1 cellular context compared by ENCODE assay signal in genomic region chr4:110196206-110196870, GRCh38.
TF ChIP-seq lines count a peak whose summit lies in the region.

No MANE protein-coding gene starts in this region.

TF ChIP-seq in WTC11, 78 proteins besides CTCF, POLR2A, EP300 and RAD21 (continued from another document):
- TF ChIP-seq, protein P1, sequence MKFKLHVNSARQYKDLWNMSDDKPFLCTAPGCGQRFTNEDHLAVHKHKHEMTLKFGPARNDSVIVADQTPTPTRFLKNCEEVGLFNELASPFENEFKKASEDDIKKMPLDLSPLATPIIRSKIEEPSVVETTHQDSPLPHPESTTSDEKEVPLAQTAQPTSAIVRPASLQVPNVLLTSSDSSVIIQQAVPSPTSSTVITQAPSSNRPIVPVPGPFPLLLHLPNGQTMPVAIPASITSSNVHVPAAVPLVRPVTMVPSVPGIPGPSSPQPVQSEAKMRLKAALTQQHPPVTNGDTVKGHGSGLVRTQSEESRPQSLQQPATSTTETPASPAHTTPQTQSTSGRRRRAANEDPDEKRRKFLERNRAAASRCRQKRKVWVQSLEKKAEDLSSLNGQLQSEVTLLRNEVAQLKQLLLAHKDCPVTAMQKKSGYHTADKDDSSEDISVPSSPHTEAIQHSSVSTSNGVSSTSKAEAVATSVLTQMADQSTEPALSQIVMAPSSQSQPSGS (CRISPR knock-in tag; IDR thresholded peaks at IDR 0.05; ENCODE audit: borderline replicate concordance, low read depth) = no peak
- TF ChIP-seq ZNF671 (CRISPR knock-in tag; IDR thresholded peaks at IDR 0.05) = no peak
- TF ChIP-seq CBFB (CRISPR knock-in tag; IDR thresholded peaks at IDR 0.05; ENCODE audit: low read depth) = peak; percentile 76; the same call in 1 of the 2 replicates
- no peak for TF ChIP-seq TEAD4 (CRISPR knock-in tag; IDR thresholded peaks at IDR 0.05)
- peak; percentile 58; the same call in 1 of the 2 replicates for TF ChIP-seq ZNF423 (CRISPR knock-in tag; IDR thresholded peaks at IDR 0.05)
- TF ChIP-seq, protein P2, sequence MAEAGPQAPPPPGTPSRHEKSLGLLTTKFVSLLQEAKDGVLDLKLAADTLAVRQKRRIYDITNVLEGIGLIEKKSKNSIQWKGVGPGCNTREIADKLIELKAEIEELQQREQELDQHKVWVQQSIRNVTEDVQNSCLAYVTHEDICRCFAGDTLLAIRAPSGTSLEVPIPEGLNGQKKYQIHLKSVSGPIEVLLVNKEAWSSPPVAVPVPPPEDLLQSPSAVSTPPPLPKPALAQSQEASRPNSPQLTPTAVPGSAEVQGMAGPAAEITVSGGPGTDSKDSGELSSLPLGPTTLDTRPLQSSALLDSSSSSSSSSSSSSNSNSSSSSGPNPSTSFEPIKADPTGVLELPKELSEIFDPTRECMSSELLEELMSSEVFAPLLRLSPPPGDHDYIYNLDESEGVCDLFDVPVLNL (CRISPR knock-in tag; IDR thresholded peaks at IDR 0.05; ENCODE audit: borderline replicate concordance, low read depth) = 0 out of 2 replicates have a peak, but pooled peaks have one; percentile 35
- no peak for TF ChIP-seq CREM (CRISPR knock-in tag; IDR thresholded peaks at IDR 0.05)
- no peak for TF ChIP-seq TP53 (CRISPR knock-in tag; IDR thresholded peaks at IDR 0.05)
- TF ChIP-seq FOXP4 (CRISPR knock-in tag; IDR thresholded peaks at IDR 0.05) = 0 out of 2 replicates have a peak, but pooled peaks have one; percentile 22
- no peak for TF ChIP-seq MXD4 (CRISPR knock-in tag; IDR thresholded peaks at IDR 0.05; ENCODE audit: borderline replicate concordance)
- TF ChIP-seq ZNF396 (CRISPR knock-in tag; IDR thresholded peaks at IDR 0.05; ENCODE audit: borderline replicate concordance) = no peak
- TF ChIP-seq MAX (CRISPR knock-in tag; IDR thresholded peaks at IDR 0.05) = no peak
- TF ChIP-seq GTF2I (CRISPR knock-in tag; conservative IDR thresholded peaks at IDR 0.05) = no peak
- TF ChIP-seq ZNF263 (CRISPR knock-in tag; IDR thresholded peaks at IDR 0.05; ENCODE audit: low read depth) = no peak
- TF ChIP-seq ZMAT4 (CRISPR knock-in tag; IDR thresholded peaks at IDR 0.05) = no peak
- no peak for TF ChIP-seq ATF3 (CRISPR knock-in tag; conservative IDR thresholded peaks at IDR 0.05)
- TF ChIP-seq FOXK1 (CRISPR knock-in tag; IDR thresholded peaks at IDR 0.05) = no peak
- TF ChIP-seq ZNF317 (CRISPR knock-in tag; IDR thresholded peaks at IDR 0.05; ENCODE audit: borderline replicate concordance, low read depth) = no peak
- peak; percentile 77; the same call in 1 of the 2 replicates for TF ChIP-seq IRF1 (CRISPR knock-in tag; IDR thresholded peaks at IDR 0.05)
- TF ChIP-seq STAT6 (CRISPR knock-in tag; conservative IDR thresholded peaks at IDR 0.05; ENCODE audit: low read depth) = 0 out of 2 replicates have a peak, but pooled peaks have one; percentile 64
- TF ChIP-seq, protein P3, sequence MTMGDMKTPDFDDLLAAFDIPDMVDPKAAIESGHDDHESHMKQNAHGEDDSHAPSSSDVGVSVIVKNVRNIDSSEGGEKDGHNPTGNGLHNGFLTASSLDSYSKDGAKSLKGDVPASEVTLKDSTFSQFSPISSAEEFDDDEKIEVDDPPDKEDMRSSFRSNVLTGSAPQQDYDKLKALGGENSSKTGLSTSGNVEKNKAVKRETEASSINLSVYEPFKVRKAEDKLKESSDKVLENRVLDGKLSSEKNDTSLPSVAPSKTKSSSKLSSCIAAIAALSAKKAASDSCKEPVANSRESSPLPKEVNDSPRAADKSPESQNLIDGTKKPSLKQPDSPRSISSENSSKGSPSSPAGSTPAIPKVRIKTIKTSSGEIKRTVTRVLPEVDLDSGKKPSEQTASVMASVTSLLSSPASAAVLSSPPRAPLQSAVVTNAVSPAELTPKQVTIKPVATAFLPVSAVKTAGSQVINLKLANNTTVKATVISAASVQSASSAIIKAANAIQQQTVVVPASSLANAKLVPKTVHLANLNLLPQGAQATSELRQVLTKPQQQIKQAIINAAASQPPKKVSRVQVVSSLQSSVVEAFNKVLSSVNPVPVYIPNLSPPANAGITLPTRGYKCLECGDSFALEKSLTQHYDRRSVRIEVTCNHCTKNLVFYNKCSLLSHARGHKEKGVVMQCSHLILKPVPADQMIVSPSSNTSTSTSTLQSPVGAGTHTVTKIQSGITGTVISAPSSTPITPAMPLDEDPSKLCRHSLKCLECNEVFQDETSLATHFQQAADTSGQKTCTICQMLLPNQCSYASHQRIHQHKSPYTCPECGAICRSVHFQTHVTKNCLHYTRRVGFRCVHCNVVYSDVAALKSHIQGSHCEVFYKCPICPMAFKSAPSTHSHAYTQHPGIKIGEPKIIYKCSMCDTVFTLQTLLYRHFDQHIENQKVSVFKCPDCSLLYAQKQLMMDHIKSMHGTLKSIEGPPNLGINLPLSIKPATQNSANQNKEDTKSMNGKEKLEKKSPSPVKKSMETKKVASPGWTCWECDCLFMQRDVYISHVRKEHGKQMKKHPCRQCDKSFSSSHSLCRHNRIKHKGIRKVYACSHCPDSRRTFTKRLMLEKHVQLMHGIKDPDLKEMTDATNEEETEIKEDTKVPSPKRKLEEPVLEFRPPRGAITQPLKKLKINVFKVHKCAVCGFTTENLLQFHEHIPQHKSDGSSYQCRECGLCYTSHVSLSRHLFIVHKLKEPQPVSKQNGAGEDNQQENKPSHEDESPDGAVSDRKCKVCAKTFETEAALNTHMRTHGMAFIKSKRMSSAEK (CRISPR knock-in tag; IDR thresholded peaks at IDR 0.05; ENCODE audit: borderline replicate concordance) = no peak
- no peak for TF ChIP-seq JUN (CRISPR knock-in tag; IDR thresholded peaks at IDR 0.05)
- TF ChIP-seq, protein P4, sequence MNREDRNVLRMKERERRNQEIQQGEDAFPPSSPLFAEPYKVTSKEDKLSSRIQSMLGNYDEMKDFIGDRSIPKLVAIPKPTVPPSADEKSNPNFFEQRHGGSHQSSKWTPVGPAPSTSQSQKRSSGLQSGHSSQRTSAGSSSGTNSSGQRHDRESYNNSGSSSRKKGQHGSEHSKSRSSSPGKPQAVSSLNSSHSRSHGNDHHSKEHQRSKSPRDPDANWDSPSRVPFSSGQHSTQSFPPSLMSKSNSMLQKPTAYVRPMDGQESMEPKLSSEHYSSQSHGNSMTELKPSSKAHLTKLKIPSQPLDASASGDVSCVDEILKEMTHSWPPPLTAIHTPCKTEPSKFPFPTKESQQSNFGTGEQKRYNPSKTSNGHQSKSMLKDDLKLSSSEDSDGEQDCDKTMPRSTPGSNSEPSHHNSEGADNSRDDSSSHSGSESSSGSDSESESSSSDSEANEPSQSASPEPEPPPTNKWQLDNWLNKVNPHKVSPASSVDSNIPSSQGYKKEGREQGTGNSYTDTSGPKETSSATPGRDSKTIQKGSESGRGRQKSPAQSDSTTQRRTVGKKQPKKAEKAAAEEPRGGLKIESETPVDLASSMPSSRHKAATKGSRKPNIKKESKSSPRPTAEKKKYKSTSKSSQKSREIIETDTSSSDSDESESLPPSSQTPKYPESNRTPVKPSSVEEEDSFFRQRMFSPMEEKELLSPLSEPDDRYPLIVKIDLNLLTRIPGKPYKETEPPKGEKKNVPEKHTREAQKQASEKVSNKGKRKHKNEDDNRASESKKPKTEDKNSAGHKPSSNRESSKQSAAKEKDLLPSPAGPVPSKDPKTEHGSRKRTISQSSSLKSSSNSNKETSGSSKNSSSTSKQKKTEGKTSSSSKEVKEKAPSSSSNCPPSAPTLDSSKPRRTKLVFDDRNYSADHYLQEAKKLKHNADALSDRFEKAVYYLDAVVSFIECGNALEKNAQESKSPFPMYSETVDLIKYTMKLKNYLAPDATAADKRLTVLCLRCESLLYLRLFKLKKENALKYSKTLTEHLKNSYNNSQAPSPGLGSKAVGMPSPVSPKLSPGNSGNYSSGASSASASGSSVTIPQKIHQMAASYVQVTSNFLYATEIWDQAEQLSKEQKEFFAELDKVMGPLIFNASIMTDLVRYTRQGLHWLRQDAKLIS (CRISPR knock-in tag; IDR thresholded peaks at IDR 0.05; ENCODE audit: borderline replicate concordance) = no peak
- TF ChIP-seq SOX15 (CRISPR knock-in tag; IDR thresholded peaks at IDR 0.05) = no peak
- TF ChIP-seq TEAD1 (CRISPR knock-in tag; IDR thresholded peaks at IDR 0.05) = peak; percentile 32; the same call in 1 of the 2 replicates
- TF ChIP-seq, protein P5, sequence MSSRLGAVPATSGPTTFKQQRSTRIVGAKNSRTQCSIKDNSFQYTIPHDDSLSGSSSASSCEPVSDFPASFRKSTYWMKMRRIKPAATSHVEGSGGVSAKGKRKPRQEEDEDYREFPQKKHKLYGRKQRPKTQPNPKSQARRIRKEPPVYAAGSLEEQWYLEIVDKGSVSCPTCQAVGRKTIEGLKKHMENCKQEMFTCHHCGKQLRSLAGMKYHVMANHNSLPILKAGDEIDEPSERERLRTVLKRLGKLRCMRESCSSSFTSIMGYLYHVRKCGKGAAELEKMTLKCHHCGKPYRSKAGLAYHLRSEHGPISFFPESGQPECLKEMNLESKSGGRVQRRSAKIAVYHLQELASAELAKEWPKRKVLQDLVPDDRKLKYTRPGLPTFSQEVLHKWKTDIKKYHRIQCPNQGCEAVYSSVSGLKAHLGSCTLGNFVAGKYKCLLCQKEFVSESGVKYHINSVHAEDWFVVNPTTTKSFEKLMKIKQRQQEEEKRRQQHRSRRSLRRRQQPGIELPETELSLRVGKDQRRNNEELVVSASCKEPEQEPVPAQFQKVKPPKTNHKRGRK (CRISPR knock-in tag; IDR thresholded peaks at IDR 0.05; ENCODE audit: borderline replicate concordance) = no peak
- TF ChIP-seq, protein P6, sequence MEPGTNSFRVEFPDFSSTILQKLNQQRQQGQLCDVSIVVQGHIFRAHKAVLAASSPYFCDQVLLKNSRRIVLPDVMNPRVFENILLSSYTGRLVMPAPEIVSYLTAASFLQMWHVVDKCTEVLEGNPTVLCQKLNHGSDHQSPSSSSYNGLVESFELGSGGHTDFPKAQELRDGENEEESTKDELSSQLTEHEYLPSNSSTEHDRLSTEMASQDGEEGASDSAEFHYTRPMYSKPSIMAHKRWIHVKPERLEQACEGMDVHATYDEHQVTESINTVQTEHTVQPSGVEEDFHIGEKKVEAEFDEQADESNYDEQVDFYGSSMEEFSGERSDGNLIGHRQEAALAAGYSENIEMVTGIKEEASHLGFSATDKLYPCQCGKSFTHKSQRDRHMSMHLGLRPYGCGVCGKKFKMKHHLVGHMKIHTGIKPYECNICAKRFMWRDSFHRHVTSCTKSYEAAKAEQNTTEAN (CRISPR knock-in tag; IDR thresholded peaks at IDR 0.05) = no peak
TF ChIP-seq in WTC11: peak in this region for 18.
